In genomic region chr5:37803487-37803886, GRCh38 we compare ENCODE assay signal across 28 cellular contexts. TPM values are rescaled to one million over a fixed set of nuclear protein-coding genes. Genes with fewer than 3 reads are reported as not detected.
"Had no signal": no experiment of that assay in that cellular context is flagged by ENCODE, and none has a peak within 500 bp of the region (broad histone marks: within the 10 kb centered on the region; RNA-seq: fewer than 3 reads in every experiment).

No MANE protein-coding gene starts in this region.

- H3K79me2 ChIP-seq: parathyroid adenoma had no signal

- H3K4me3 ChIP-seq: neural progenitor cell, ovary, psoas muscle, right lobe of liver, sigmoid colon, suprapubic skin, testis, tibial artery, transverse colon, upper lobe of right lung, uterus had no signal

- H3K36me3 ChIP-seq: neural progenitor cell, ovary, right lobe of liver, sigmoid colon, suprapubic skin, tibial artery, transverse colon, upper lobe of right lung, uterus had no signal

- H3K27ac ChIP-seq: neural progenitor cell, ovary, parathyroid adenoma, psoas muscle, right lobe of liver, sigmoid colon, suprapubic skin, testis, tibial artery, transverse colon, upper lobe of right lung, uterus had no signal

- DNase-seq: natural killer cell; occipital lobe; ovary; posterior cingulate gyrus; psoas muscle; right cardiac atrium; right lobe of liver; sigmoid colon; small intestine; stimulated activated CD4-positive, alpha-beta T cell treated with anti-CD3 and anti-CD28 coated beads, Interleukin-15, amount 100 ng/mL, for 24 hours; stimulated activated CD4-positive, alpha-beta T cell treated with anti-CD3 and anti-CD28 coated beads, Interleukin-2, amount 100 ng/mL, for 24 hours; stimulated activated CD4-positive, alpha-beta T cell treated with anti-CD3 and anti-CD28 coated beads, Interleukin-2, amount 100 ng/mL, for 48 hours; stimulated activated CD4-positive, alpha-beta T cell treated with anti-CD3 and anti-CD28 coated beads, Interleukin-4, amount 100 ng/mL, for 4 hours; stimulated activated CD8-positive, alpha-beta memory T cell treated with anti-CD3 and anti-CD28 coated beads, Interleukin-4, amount 100 ng/mL, for 48 hours; stimulated activated naive CD4-positive, alpha-beta T cell; stimulated activated naive CD8-positive, alpha-beta T cell treated with anti-CD3 and anti-CD28 coated beads, Interleukin-15, amount 100 ng/mL, for 72 hours; stimulated activated naive CD8-positive, alpha-beta T cell treated with anti-CD3 and anti-CD28 coated beads, Interleukin-15, Interleukin-2, amounts not matched to agents 100 U/mL and 50 U/mL, for 24 hours; substantia nigra; testis; tibial artery; transverse colon; upper lobe of right lung; uterus had no signal

- H2AFZ ChIP-seq: neural progenitor cell, parathyroid adenoma had no signal

- H3K9me3 ChIP-seq: ovary, psoas muscle, right lobe of liver, sigmoid colon, suprapubic skin, testis, tibial artery, transverse colon, upper lobe of right lung, uterus had no signal

- ATAC-seq: natural killer cell; psoas muscle; right cardiac atrium; right lobe of liver; stimulated activated memory B cell treated with anti-CD40 and anti-IgM and Interleukin-4, amounts not matched to agents 10 μg/mL and 1 μg/mL and 100 μg/mL, for 72 hours; stimulated activated naive CD8-positive, alpha-beta T cell treated with anti-CD3 and anti-CD28 coated beads, Interleukin-15, amount 100 ng/mL, for 72 hours; stimulated activated naive CD8-positive, alpha-beta T cell treated with anti-CD3 and anti-CD28 coated beads, Interleukin-15, Interleukin-2, amounts not matched to agents 100 U/mL and 50 U/mL, for 24 hours; upper lobe of right lung had no signal

- H3K4me1 ChIP-seq: parathyroid adenoma, psoas muscle, right lobe of liver, suprapubic skin, testis, tibial artery, transverse colon, upper lobe of right lung, uterus had no signal

- H3K4me2 ChIP-seq: neural progenitor cell had no signal

- H3K27me3 ChIP-seq: neural progenitor cell, ovary, right lobe of liver, sigmoid colon, testis, tibial artery, transverse colon, upper lobe of right lung, uterus had no signal

- H3K9ac ChIP-seq: neural progenitor cell, parathyroid adenoma had no signal

RNA-seq across cellular contexts. Expression of gene GDNF, which starts 36.4 kb away (rescaled TPM):
- total RNA-seq: natural killer cell, occipital lobe had no signal
- polyA plus RNA-seq: neural cell had no signal
